ENCODE assay signal across 9 cellular contexts in genomic region chr3:116005404-116005803, GRCh38.
DNase-seq lines count a peak whose midpoint lies in the region; ATAC-seq and TF ChIP-seq lines count a peak whose summit lies in the region.
"Had no signal": no experiment of that assay in that cellular context is flagged by ENCODE, and none has a peak within 500 bp of the region (broad histone marks: within the 10 kb centered on the region; RNA-seq: fewer than 3 reads in every experiment).

No MANE protein-coding gene starts in this region.

- POLR2A ChIA-PET in activated CD8-positive, alpha-beta T cell treated with anti-CD3 and anti-CD28 coated beads for 36 hours (lab: Charles Lee), result no interaction called here
- POLR2A ChIA-PET in CD4-positive, alpha-beta memory T cell (lab: Charles Lee; ENCODE audit: partially characterized antibody), result no interaction called here

- H3K4me1 ChIP-seq in mucosa of descending colon (ENCODE audit: low read depth), result no peaks in the 10 kb centered on the region
- no peaks in the 10 kb centered on the region for H3K4me1 ChIP-seq in CD4-positive, alpha-beta memory T cell (ENCODE audit: insufficient read depth, low read length)

- no peaks in the 10 kb centered on the region for H3K27me3 Mint-ChIP-seq in brain
- H3K27me3 Mint-ChIP-seq in activated CD8-positive, alpha-beta T cell treated with anti-CD3 and anti-CD28 coated beads for 36 hours, result no peaks in the 10 kb centered on the region
- H3K27me3 Mint-ChIP-seq in CD4-positive, alpha-beta memory T cell, result no peaks in the 10 kb centered on the region

- no peaks in the 10 kb centered on the region for H3K36me3 ChIP-seq in mucosa of descending colon (ENCODE audit: low read depth)
- no peaks in the 10 kb centered on the region for H3K36me3 ChIP-seq in CD4-positive, alpha-beta memory T cell (ENCODE audit: insufficient read depth, low read length)
- no peaks in the 10 kb centered on the region for H3K36me3 ChIP-seq in H7 (replicated peaks; ENCODE audit: control insufficient read depth, insufficient read depth, low read length)

- peaks cover 59% of the 10 kb centered on the region for H3K4me1 Mint-ChIP-seq in brain
- no peaks in the 10 kb centered on the region for H3K4me1 Mint-ChIP-seq in activated CD8-positive, alpha-beta T cell treated with anti-CD3 and anti-CD28 coated beads for 36 hours (ENCODE audit: low read depth)
- H3K4me1 Mint-ChIP-seq in CD4-positive, alpha-beta memory T cell, result no peaks in the 10 kb centered on the region

- H3K9me3 ChIP-seq in mucosa of descending colon, result no peaks in the 10 kb centered on the region
- H3K9me3 ChIP-seq in CD4-positive, alpha-beta memory T cell (ENCODE audit: control insufficient read depth in 1 of 2, low read length in 2 of 2), result no peaks in the 10 kb centered on the region

- intact Hi-C loops in mucosa of descending colon (cut with DNase I, micrococcal nuclease), result no loop called here
- intact Hi-C loops in activated CD8-positive, alpha-beta T cell treated with anti-CD3 and anti-CD28 coated beads for 36 hours (cut with micrococcal nuclease), result no loop called here
- intact Hi-C loops in CD4-positive, alpha-beta memory T cell (cut with micrococcal nuclease), result no loop called here

- peak; percentile 46 for ATAC-seq in mucosa of descending colon
- ATAC-seq in activated CD8-positive, alpha-beta T cell treated with anti-CD3 and anti-CD28 coated beads for 36 hours, result no peak
- no peak for ATAC-seq in GM18498 (IDR thresholded peaks at IDR 0.05; ENCODE audit: unreplicated experiment)

- peak overlapping the region in 1 of 5 experiments; percentile 30 for H3K4me3 Mint-ChIP-seq in brain
- H3K4me3 Mint-ChIP-seq in activated CD8-positive, alpha-beta T cell treated with anti-CD3 and anti-CD28 coated beads for 36 hours, result no peak overlapping the region
- no peak overlapping the region for H3K4me3 Mint-ChIP-seq in CD4-positive, alpha-beta memory T cell

- peak overlapping the region in 3 of 5 experiments; percentile 83 to 96 (median 88) for H3K27ac Mint-ChIP-seq in brain
- no peak overlapping the region for H3K27ac Mint-ChIP-seq in activated CD8-positive, alpha-beta T cell treated with anti-CD3 and anti-CD28 coated beads for 36 hours
- H3K27ac Mint-ChIP-seq in CD4-positive, alpha-beta memory T cell, result no peak overlapping the region

- TF ChIP-seq CTCF in brain (conservative IDR thresholded peaks at IDR 0.05), result no peak
- no peak for TF ChIP-seq CTCF in mucosa of descending colon (IDR thresholded peaks at IDR 0.05)
- no peak for TF ChIP-seq CTCF in activated CD8-positive, alpha-beta T cell treated with anti-CD3 and anti-CD28 coated beads for 36 hours (IDR thresholded peaks at IDR 0.05)

- H3K4me3 ChIP-seq in mucosa of descending colon (no peak overlapping the region), H7 (ENCODE audit: insufficient read depth, low read depth, low read length) (no peak overlapping the region)
- no peak overlapping the region for H3K4me3 ChIP-seq in CD4-positive, alpha-beta memory T cell (ENCODE audit: low read length in 2 of 2)

- H3K27ac ChIP-seq in CD4-positive, alpha-beta memory T cell (ENCODE audit: low read depth, low read length), result no peak overlapping the region

- DNase-seq in DMS 273 (lab: John Stamatoyannopoulos, UW; ENCODE audit: unreplicated experiment) (peak; percentile 74), NCI-H187 (lab: John Stamatoyannopoulos, UW) (peak; percentile 29 to 47), mucosa of descending colon (peak in 1 of 3 donors; percentile 42), H7 (no peak)
- DNase-seq in activated CD8-positive, alpha-beta T cell treated with anti-CD3 and anti-CD28 coated beads for 36 hours, result no peak
- no peak for DNase-seq in CD4-positive, alpha-beta memory T cell
- DNase-seq: midbrain had no signal

- CTCF ChIA-PET in activated CD8-positive, alpha-beta T cell treated with anti-CD3 and anti-CD28 coated beads for 36 hours (lab: Charles Lee), result no interaction called here
- CTCF ChIA-PET in CD4-positive, alpha-beta memory T cell (lab: Charles Lee; ENCODE audit: partially characterized antibody), result no interaction called here

- H3K36me3 Mint-ChIP-seq in brain, result peaks cover 3% of the 10 kb centered on the region
- no peaks in the 10 kb centered on the region for H3K36me3 Mint-ChIP-seq in activated CD8-positive, alpha-beta T cell treated with anti-CD3 and anti-CD28 coated beads for 36 hours (ENCODE audit: low read depth)
- H3K36me3 Mint-ChIP-seq in CD4-positive, alpha-beta memory T cell, result no peaks in the 10 kb centered on the region

- no peaks in the 10 kb centered on the region for H3K27me3 ChIP-seq in CD4-positive, alpha-beta memory T cell (ENCODE audit: insufficient read depth, low read length)
- no peaks in the 10 kb centered on the region for H3K27me3 ChIP-seq in H7 (ENCODE audit: control insufficient read depth, insufficient read depth, low read length)

- H3K9me3 Mint-ChIP-seq in brain, result peaks cover 0 to 2% (median 0%) of the 10 kb centered on the region in 5 experiments
- H3K9me3 Mint-ChIP-seq in activated CD8-positive, alpha-beta T cell treated with anti-CD3 and anti-CD28 coated beads for 36 hours, result no peaks in the 10 kb centered on the region
- peaks cover 0 to 2% (median 0%) of the 10 kb centered on the region in 8 donors for H3K9me3 Mint-ChIP-seq in CD4-positive, alpha-beta memory T cell

Comparison
In these comparisons a context has a peak if more than half of its experiments do, and no peak if none do; other contexts are left out.
1. DNase-seq: peak in DMS 273 (single experiment) and NCI-H187 (2 of 2); none in activated CD8-positive, alpha-beta T cell treated with anti-CD3 and anti-CD28 coated beads for 36 hours (single experiment), CD4-positive, alpha-beta memory T cell (0 of 5) and H7 (single experiment).
2. H3K27ac Mint-ChIP-seq: peak in brain (3 of 5); none in activated CD8-positive, alpha-beta T cell treated with anti-CD3 and anti-CD28 coated beads for 36 hours (single experiment) and CD4-positive, alpha-beta memory T cell (0 of 7).